In genomic region chr3:61805510-61806080, GRCh38 we compare ENCODE assay signal across 17 cellular contexts.
DNase-seq lines count a peak whose midpoint lies in the region; ATAC-seq and TF ChIP-seq lines count a peak whose summit lies in the region.
"Had no signal": no experiment of that assay in that cellular context is flagged by ENCODE, and none has a peak within 500 bp of the region (broad histone marks: within the 10 kb centered on the region; RNA-seq: fewer than 3 reads in every experiment).

No MANE protein-coding gene starts in this region.

- no peak for TF ChIP-seq POLR2A in esophagus muscularis mucosa (IDR thresholded peaks at IDR 0.05; ENCODE audit: low read depth)

- no peak overlapping the region for H3K4me3 Mint-ChIP-seq in CD4-positive, alpha-beta T cell
- H3K4me3 Mint-ChIP-seq: activated T-helper 1 cell treated with anti-CD3 and anti-CD28 coated beads, Interleukin-12 subunit alpha, Interleukin-12 subunit beta, Interleukin-2, Interleukin-4 antibody, amounts not matched to agents 30 ng/mL and 10 ng/mL and 1 ng/mL, durations not matched to agents 14 hours and 24 hours and 36 hours had no signal

- H3K27ac ChIP-seq in left ventricle myocardium inferior (replicated peaks) = peak overlapping the region; percentile 86
- H3K27ac ChIP-seq in esophagus muscularis mucosa (replicated peaks in 1 of 4) = peak overlapping the region; percentile 12 to 56 (median 28)
- peak overlapping the region; percentile 66 for H3K27ac ChIP-seq in rectal smooth muscle tissue (ENCODE audit: low read depth, low read length)
- H3K27ac ChIP-seq in CD4-positive, alpha-beta T cell (ENCODE audit: low read depth, low read length) = no peak overlapping the region
- no peak overlapping the region for H3K27ac ChIP-seq in upper lobe of right lung
- H3K27ac ChIP-seq: HL-60 had no signal

- H3K9me3 ChIP-seq in left ventricle myocardium inferior (replicated peaks) = no peaks in the 10 kb centered on the region
- H3K9me3 ChIP-seq in esophagus muscularis mucosa = no peaks in the 10 kb centered on the region
- no peaks in the 10 kb centered on the region for H3K9me3 ChIP-seq in CD4-positive, alpha-beta T cell (ENCODE audit: control insufficient read depth, low read length)
- H3K9me3 ChIP-seq in upper lobe of right lung = no peaks in the 10 kb centered on the region

- H3K4me3 ChIP-seq in left ventricle myocardium inferior (no peak overlapping the region), esophagus muscularis mucosa (no peak overlapping the region), rectal smooth muscle tissue (ENCODE audit: low read length) (no peak overlapping the region), upper lobe of right lung (no peak overlapping the region)

- DNase-seq in left ventricle myocardium inferior (no peak), Right ventricle myocardium superior (no peak), esophagus muscularis mucosa (ENCODE audit: extremely low spot score) (no peak), upper lobe of right lung (no peak)
- DNase-seq in CD4-positive, alpha-beta T cell = no peak
- DNase-seq: anterior cingulate cortex; midbrain; NCI-H2029; NK-92 treated with Interleukin-12 subunit alpha and Interleukin-12 subunit beta, amount 100 ng/mL, for 24 hours; SHP77 treated with DMSO at 0.1 percent for 48 hours; stimulated activated CD4-positive, alpha-beta T cell treated with anti-CD3 and anti-CD28 coated beads, Interleukin-2, amount 100 ng/mL, for 48 hours; T-helper 9 cell had no signal

- ATAC-seq in Right ventricle myocardium superior (ENCODE audit: poor library complexity) = no peak
- ATAC-seq in CD4-positive, alpha-beta T cell (ENCODE audit: poor library complexity) = no peak
- ATAC-seq in upper lobe of right lung = no peak
- ATAC-seq in HG03196 (IDR thresholded peaks at IDR 0.05; ENCODE audit: unreplicated experiment) = no peak
- ATAC-seq in GM19452 (IDR thresholded peaks at IDR 0.05; ENCODE audit: unreplicated experiment) = no peak

- H3K9ac ChIP-seq in rectal smooth muscle tissue (ENCODE audit: low read length) = no peak overlapping the region

- WGBS in esophagus muscularis mucosa = 66% methylated on average over 3 of the region's 3 CpGs

- no peaks in the 10 kb centered on the region for H3K9me3 Mint-ChIP-seq in CD4-positive, alpha-beta T cell
- H3K9me3 Mint-ChIP-seq: activated T-helper 1 cell treated with anti-CD3 and anti-CD28 coated beads, Interleukin-12 subunit alpha, Interleukin-12 subunit beta, Interleukin-2, Interleukin-4 antibody, amounts not matched to agents 30 ng/mL and 10 ng/mL and 1 ng/mL, durations not matched to agents 14 hours and 24 hours and 36 hours had no signal

- H3K4me1 ChIP-seq in left ventricle myocardium inferior (peaks cover 87% of the 10 kb centered on the region), esophagus muscularis mucosa (peaks cover 68 to 86% (median 81%) of the 10 kb centered on the region in 4 donors), rectal smooth muscle tissue (ENCODE audit: control insufficient read depth, insufficient read depth, low read length) (peaks cover 46% of the 10 kb centered on the region), upper lobe of right lung (peaks cover 46% of the 10 kb centered on the region)

- TF ChIP-seq EP300 in esophagus muscularis mucosa (IDR thresholded peaks at IDR 0.05) = no peak

- CTCF ChIA-PET in CD4-positive, alpha-beta T cell (lab: Charles Lee) = interaction anchor here (0.6 kb wide), 1 partner anchor 9 kb away, joined by 4 read pairs; no protein-coding TSS in a partner anchor

- no peaks in the 10 kb centered on the region for H3K27me3 Mint-ChIP-seq in CD4-positive, alpha-beta T cell

- intact Hi-C loops in left ventricle myocardium inferior (cut with micrococcal nuclease) (no loop called here), Right ventricle myocardium superior (cut with DNase I) (loop anchor here (5.0 kb wide), 1 partner anchor 243 kb away; the partner anchor contains the start of gene PTPRG), esophagus muscularis mucosa (cut with DNase I) (no loop called here), upper lobe of right lung (cut with DNase I) (no loop called here)
- intact Hi-C loops in CD4-positive, alpha-beta T cell (cut with DNase I, micrococcal nuclease) = no loop called here

- H3K27me3 ChIP-seq in left ventricle myocardium inferior (ENCODE audit: low read depth) (no peaks in the 10 kb centered on the region), esophagus muscularis mucosa (no peaks in the 10 kb centered on the region), rectal smooth muscle tissue (ENCODE audit: control insufficient read depth, insufficient read depth, low read length) (no peaks in the 10 kb centered on the region), upper lobe of right lung (no peaks in the 10 kb centered on the region)
- no peaks in the 10 kb centered on the region for H3K27me3 ChIP-seq in CD4-positive, alpha-beta T cell (ENCODE audit: control insufficient read depth, insufficient read depth, low read length)

- no peak for TF ChIP-seq CTCF in left ventricle myocardium inferior (IDR thresholded peaks at IDR 0.05; ENCODE audit: borderline replicate concordance)
- no peak for TF ChIP-seq CTCF in esophagus muscularis mucosa (IDR thresholded peaks at IDR 0.05)
- no peak for TF ChIP-seq CTCF in CD4-positive, alpha-beta T cell (IDR thresholded peaks at IDR 0.05)
- TF ChIP-seq CTCF in upper lobe of right lung (IDR thresholded peaks at IDR 0.05) = no peak

- POLR2A ChIA-PET in CD4-positive, alpha-beta T cell (lab: Charles Lee) = no interaction called here

- no peak overlapping the region for H3K27ac Mint-ChIP-seq in CD4-positive, alpha-beta T cell
- H3K27ac Mint-ChIP-seq: activated T-helper 1 cell treated with anti-CD3 and anti-CD28 coated beads, Interleukin-12 subunit alpha, Interleukin-12 subunit beta, Interleukin-2, Interleukin-4 antibody, amounts not matched to agents 30 ng/mL and 10 ng/mL and 1 ng/mL, durations not matched to agents 14 hours and 24 hours and 36 hours had no signal

- no peaks in the 10 kb centered on the region for H3K4me1 Mint-ChIP-seq in CD4-positive, alpha-beta T cell (ENCODE audit: low read depth)

- H3K36me3 ChIP-seq in left ventricle myocardium inferior = no peaks in the 10 kb centered on the region
- H3K36me3 ChIP-seq in esophagus muscularis mucosa = no peaks in the 10 kb centered on the region
- H3K36me3 ChIP-seq in rectal smooth muscle tissue (ENCODE audit: control insufficient read depth, insufficient read depth, low read length) = no peaks in the 10 kb centered on the region
- no peaks in the 10 kb centered on the region for H3K36me3 ChIP-seq in upper lobe of right lung

- no peaks in the 10 kb centered on the region for H3K36me3 Mint-ChIP-seq in CD4-positive, alpha-beta T cell (ENCODE audit: low read depth)

Comparison
In these comparisons a context has a peak if more than half of its experiments do, and no peak if none do; other contexts are left out.
1. H3K27ac ChIP-seq: peak in left ventricle myocardium inferior (single experiment), esophagus muscularis mucosa (4 of 4) and rectal smooth muscle tissue (single experiment); none in CD4-positive, alpha-beta T cell (single experiment) and upper lobe of right lung (single experiment).